ENCODE assay signal across 15 cellular contexts in genomic region chr1:226480459-226480858, GRCh38.
DNase-seq lines count a peak whose midpoint lies in the region; ATAC-seq and TF ChIP-seq lines count a peak whose summit lies in the region.
"Had no signal": no experiment of that assay in that cellular context is flagged by ENCODE, and none has a peak within 500 bp of the region (broad histone marks: within the 10 kb centered on the region; RNA-seq: fewer than 3 reads in every experiment).

No MANE protein-coding gene starts in this region.

- H3K4me1 ChIP-seq in mucosa of descending colon (ENCODE audit: low read depth): peaks cover 7% of the 10 kb centered on the region

- ATAC-seq in left colon: peak; percentile 63
- ATAC-seq in mucosa of descending colon: peak; percentile 45
- no peak for ATAC-seq in esophagus mucosa

- H3K4me3 ChIP-seq in mucosa of descending colon: no peak overlapping the region
- H3K4me3 ChIP-seq: BLaER1 treated with 17β-estradiol and CSF1 and Interleukin-3, amounts not matched to agents 10 nM and 100 nM had no signal

- no peaks in the 10 kb centered on the region for H3K9me3 ChIP-seq in mucosa of descending colon
- H3K9me3 ChIP-seq: BLaER1 treated with 17β-estradiol and CSF1 and Interleukin-3, amounts not matched to agents 10 nM and 100 nM had no signal

- intact Hi-C loops in left colon (cut with DNase I, micrococcal nuclease): no loop called here
- intact Hi-C loops in mucosa of descending colon (cut with DNase I, micrococcal nuclease): no loop called here

- no peak for TF ChIP-seq CTCF in mucosa of descending colon (IDR thresholded peaks at IDR 0.05)

- H3K36me3 ChIP-seq in mucosa of descending colon (ENCODE audit: low read depth): no peaks in the 10 kb centered on the region
- H3K36me3 ChIP-seq: BLaER1 treated with 17β-estradiol and CSF1 and Interleukin-3, amounts not matched to agents 10 nM and 100 nM had no signal

- DNase-seq in NCI-H82 (lab: John Stamatoyannopoulos, UW) (peak; percentile 74), NCI-H82 treated with DMSO at 0.1 percent for 48 hours (lab: John Stamatoyannopoulos, UW; ENCODE audit: unreplicated experiment) (no peak), left colon (peak in 1 of 2 donors; percentile 25), mucosa of descending colon (peak in 2 of 3 donors; percentile 16 to 40), AG08396 (ENCODE audit: low spot score) (no peak), COLO668 (lab: John Stamatoyannopoulos, UW; ENCODE audit: unreplicated experiment) (no peak)
- DNase-seq: 8988T; CD4-positive, alpha-beta memory T cell; COR-L47; DMS153; GF-D8; GOT3; H9 had no signal

Comparison
In these comparisons a context has a peak if more than half of its experiments do, and no peak if none do; other contexts are left out.
1. DNase-seq: peak in NCI-H82 (single experiment) and mucosa of descending colon (2 of 3); none in NCI-H82 treated with DMSO at 0.1 percent for 48 hours (single experiment), AG08396 (single experiment) and COLO668 (single experiment).